1 cellular context compared by ENCODE assay signal in genomic region chr6:27268803-27269202, GRCh38.
TF ChIP-seq lines count a peak whose summit lies in the region.

No MANE protein-coding gene starts in this region.

TF ChIP-seq in K562, 482 proteins besides CTCF, POLR2A, EP300 and RAD21:
- TF ChIP-seq SMAD4 (CRISPR knock-in tag; conservative IDR thresholded peaks at IDR 0.05) (peak; percentile 40; the same call in 1 of the 2 replicates), L3MBTL2 (IDR thresholded peaks at IDR 0.05) (0 out of 2 replicates have a peak, but pooled peaks have one; percentile 13), MEIS2 (IDR thresholded peaks at IDR 0.05; ENCODE audit: partially characterized antibody) (peak; percentile 8), TCF3 (CRISPR knock-in tag; IDR thresholded peaks at IDR 0.05) (peak; percentile 33; the same call in 1 of the 2 replicates), SOX6 (IDR thresholded peaks at IDR 0.05) (0 out of 2 replicates have a peak, but pooled peaks have one; percentile 22), TEAD4 (IDR thresholded peaks at IDR 0.05; ENCODE audit: low read length) (peak; percentile 54), TEAD4 (CRISPR knock-in tag; IDR thresholded peaks at IDR 0.05; ENCODE audit: borderline replicate concordance) (no peak), MAX (CRISPR knock-in tag; IDR thresholded peaks at IDR 0.05) (0 out of 2 replicates have a peak, but pooled peaks have one; percentile 33), DPF2 (IDR thresholded peaks at IDR 0.05) (0 out of 2 replicates have a peak, but pooled peaks have one; percentile 27), CBFA2T3 (IDR thresholded peaks at IDR 0.05) (peak; percentile 77), NCOR1 (IDR thresholded peaks at IDR 0.05) (peak; percentile 16; the same call in 1 of the 2 replicates), TEAD1 (CRISPR knock-in tag; IDR thresholded peaks at IDR 0.05) (no peak), CBFA2T2 (conservative IDR thresholded peaks at IDR 0.05) (peak; percentile 59), SPI1 (IDR thresholded peaks at IDR 0.05; ENCODE audit: borderline replicate concordance, low read depth, low read length) (no peak), ZBTB1 (CRISPR knock-in tag; IDR thresholded peaks at IDR 0.05; ENCODE audit: borderline replicate concordance, low read depth) (peak; percentile 93)
- TF ChIP-seq, protein P1, sequence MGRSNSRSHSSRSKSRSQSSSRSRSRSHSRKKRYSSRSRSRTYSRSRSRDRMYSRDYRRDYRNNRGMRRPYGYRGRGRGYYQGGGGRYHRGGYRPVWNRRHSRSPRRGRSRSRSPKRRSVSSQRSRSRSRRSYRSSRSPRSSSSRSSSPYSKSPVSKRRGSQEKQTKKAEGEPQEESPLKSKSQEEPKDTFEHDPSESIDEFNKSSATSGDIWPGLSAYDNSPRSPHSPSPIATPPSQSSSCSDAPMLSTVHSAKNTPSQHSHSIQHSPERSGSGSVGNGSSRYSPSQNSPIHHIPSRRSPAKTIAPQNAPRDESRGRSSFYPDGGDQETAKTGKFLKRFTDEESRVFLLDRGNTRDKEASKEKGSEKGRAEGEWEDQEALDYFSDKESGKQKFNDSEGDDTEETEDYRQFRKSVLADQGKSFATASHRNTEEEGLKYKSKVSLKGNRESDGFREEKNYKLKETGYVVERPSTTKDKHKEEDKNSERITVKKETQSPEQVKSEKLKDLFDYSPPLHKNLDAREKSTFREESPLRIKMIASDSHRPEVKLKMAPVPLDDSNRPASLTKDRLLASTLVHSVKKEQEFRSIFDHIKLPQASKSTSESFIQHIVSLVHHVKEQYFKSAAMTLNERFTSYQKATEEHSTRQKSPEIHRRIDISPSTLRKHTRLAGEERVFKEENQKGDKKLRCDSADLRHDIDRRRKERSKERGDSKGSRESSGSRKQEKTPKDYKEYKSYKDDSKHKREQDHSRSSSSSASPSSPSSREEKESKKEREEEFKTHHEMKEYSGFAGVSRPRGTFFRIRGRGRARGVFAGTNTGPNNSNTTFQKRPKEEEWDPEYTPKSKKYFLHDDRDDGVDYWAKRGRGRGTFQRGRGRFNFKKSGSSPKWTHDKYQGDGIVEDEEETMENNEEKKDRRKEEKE (IDR thresholded peaks at IDR 0.05; ENCODE audit: borderline replicate concordance in 1 of 2, control insufficient read depth in 1 of 2, low read depth in 2 of 2, low read length in 1 of 2), result no peak
- TF ChIP-seq, protein P2, sequence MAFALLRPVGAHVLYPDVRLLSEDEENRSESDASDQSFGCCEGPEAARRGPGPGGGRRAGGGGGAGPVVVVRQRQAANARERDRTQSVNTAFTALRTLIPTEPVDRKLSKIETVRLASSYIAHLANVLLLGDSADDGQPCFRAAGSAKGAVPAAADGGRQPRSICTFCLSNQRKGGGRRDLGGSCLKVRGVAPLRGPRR (CRISPR knock-in tag; IDR thresholded peaks at IDR 0.05), result no peak
TF ChIP-seq in K562: peak in this region for 12.
